Comparison of ENCODE assay signal across 8 cellular contexts in the genomic region with DNA sequence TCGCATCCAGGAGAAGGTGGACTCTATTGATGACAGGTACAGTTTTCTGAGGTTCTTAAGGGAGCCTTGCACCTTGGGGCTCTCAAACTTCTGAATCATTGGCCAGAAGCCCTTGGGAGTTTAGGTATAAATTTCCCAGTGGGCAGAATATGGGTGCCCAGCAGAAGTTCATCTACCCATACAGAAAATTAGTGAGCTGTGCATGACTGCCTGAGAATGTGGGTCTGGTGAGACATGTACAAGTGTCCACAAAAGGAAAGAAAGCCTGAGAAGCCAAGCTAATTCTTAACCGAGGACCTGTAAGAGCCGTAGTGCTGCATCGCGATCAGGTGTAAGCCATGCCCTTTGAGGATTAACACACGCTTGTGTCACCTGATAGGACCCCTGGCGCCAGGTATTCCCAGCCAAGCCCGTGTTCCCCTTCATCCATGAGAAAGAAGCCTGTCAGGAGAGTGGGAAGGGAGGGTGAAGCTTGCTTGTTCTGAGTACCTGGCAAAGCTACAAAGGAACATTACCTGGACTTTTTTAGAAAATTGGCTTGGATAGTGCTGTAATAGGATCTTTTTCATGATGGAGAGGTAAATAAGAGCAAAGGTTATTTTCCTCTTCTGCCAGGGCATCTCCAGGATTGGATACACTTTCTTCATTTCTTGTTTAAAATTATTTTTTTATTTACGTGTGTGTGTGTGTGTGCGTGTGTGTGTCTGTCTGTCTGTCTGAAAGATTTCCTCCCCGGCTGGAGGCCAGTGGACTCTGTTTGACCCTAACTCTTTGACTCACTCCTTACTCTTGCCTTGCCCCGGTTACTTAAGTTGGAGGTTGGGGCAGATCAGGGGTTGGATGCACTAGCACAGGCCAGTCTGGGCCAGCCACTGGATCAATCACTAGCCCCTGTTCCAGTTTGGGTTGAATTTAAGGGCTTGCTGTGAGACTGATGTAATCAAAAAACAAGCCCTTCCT.
DNase-seq lines count a peak whose midpoint lies in the region; TF ChIP-seq lines count a peak whose summit lies in the region.
"Had no signal": no experiment of that assay in that cellular context is flagged by ENCODE, and none has a peak within 500 bp of the region (broad histone marks: within the 10 kb centered on the region; RNA-seq: fewer than 3 reads in every experiment).

No MANE protein-coding gene starts in this region.

- H3K9ac ChIP-seq in GM23248 (no peak overlapping the region), skeletal muscle tissue (ENCODE audit: low read depth in 1 of 3, low read length in 3 of 3) (peak overlapping the region in 2 of 3 donors; percentile 13 to 18)

- peaks cover 24% of the 10 kb centered on the region for H3F3A ChIP-seq in GM23248 (ENCODE audit: insufficient read depth)

- H3K4me3 Mint-ChIP-seq in activated T-helper 1 cell treated with anti-CD3 and anti-CD28 coated beads, Interleukin-12 subunit alpha, Interleukin-12 subunit beta, Interleukin-2, Interleukin-4 antibody, amounts not matched to agents 30 ng/mL and 10 ng/mL and 1 ng/mL, durations not matched to agents 14 hours and 24 hours and 36 hours, result no peak overlapping the region

- H2AFZ ChIP-seq in GM23248, result no peak overlapping the region

- in situ Hi-C loops in GM23248 (cut with MboI), result no loop called here

- H3K9me2 ChIP-seq in GM23248 (ENCODE audit: insufficient read depth), result no peaks in the 10 kb centered on the region

- H3K36me3 ChIP-seq in GM23248 (ENCODE audit: low read depth) (peaks cover 52% of the 10 kb centered on the region), right atrium auricular region (peaks cover 56% of the 10 kb centered on the region), skeletal muscle tissue (ENCODE audit: control insufficient read depth in 3 of 3, insufficient read depth in 3 of 3, low read length in 3 of 3) (peaks cover 42 to 59% (median 50%) of the 10 kb centered on the region in 3 donors)

- no peak overlapping the region for H3K4me2 ChIP-seq in GM23248 (ENCODE audit: unreplicated experiment)

- H3K27ac ChIP-seq in GM23248 (peak overlapping the region; percentile 72; the same call in 1 of the 2 replicates), right atrium auricular region (peak overlapping the region; percentile 26 to 83), skeletal muscle tissue (ENCODE audit: low read depth, low read length) (peak overlapping the region; percentile 70)

- H3K27me3 ChIP-seq in GM23248 (replicated peaks; ENCODE audit: insufficient read depth) (no peaks in the 10 kb centered on the region), right atrium auricular region (no peaks in the 10 kb centered on the region), skeletal muscle tissue (ENCODE audit: control insufficient read depth in 3 of 3, insufficient read depth in 3 of 3, low read length in 3 of 3) (no peaks in the 10 kb centered on the region)

- H3K27ac Mint-ChIP-seq in activated T-helper 1 cell treated with anti-CD3 and anti-CD28 coated beads, Interleukin-12 subunit alpha, Interleukin-12 subunit beta, Interleukin-2, Interleukin-4 antibody, amounts not matched to agents 30 ng/mL and 10 ng/mL and 1 ng/mL, durations not matched to agents 14 hours and 24 hours and 36 hours, result peak overlapping the region; percentile 44

- no peak overlapping the region for H3K4me3 ChIP-seq in GM23248
- no peak overlapping the region for H3K4me3 ChIP-seq in right atrium auricular region
- no peak overlapping the region for H3K4me3 ChIP-seq in skeletal muscle tissue (ENCODE audit: low read length in 3 of 3)

- peaks cover 67% of the 10 kb centered on the region for H3K36me3 Mint-ChIP-seq in activated T-helper 1 cell treated with anti-CD3 and anti-CD28 coated beads, Interleukin-12 subunit alpha, Interleukin-12 subunit beta, Interleukin-2, Interleukin-4 antibody, amounts not matched to agents 30 ng/mL and 10 ng/mL and 1 ng/mL, durations not matched to agents 14 hours and 24 hours and 36 hours (ENCODE audit: low read depth)

- intact Hi-C loops in activated T-helper 1 cell treated with anti-CD3 and anti-CD28 coated beads, Interleukin-12 subunit alpha, Interleukin-12 subunit beta, Interleukin-2, Interleukin-4 antibody, amounts not matched to agents 30 ng/mL and 10 ng/mL and 1 ng/mL, durations not matched to agents 14 hours and 24 hours and 36 hours (cut with micrococcal nuclease), result no loop called here

- H4K20me1 ChIP-seq in GM23248 (ENCODE audit: insufficient read depth), result no peaks in the 10 kb centered on the region

- H3K9me3 ChIP-seq in GM23248 (ENCODE audit: low read depth) (no peaks in the 10 kb centered on the region), right atrium auricular region (no peaks in the 10 kb centered on the region), skeletal muscle tissue (ENCODE audit: control insufficient read depth in 3 of 3, low read length in 3 of 3) (no peaks in the 10 kb centered on the region)

- H3K4me1 ChIP-seq in GM23248 (ENCODE audit: insufficient read depth) (peaks cover 32% of the 10 kb centered on the region), right atrium auricular region (peaks cover 0 to 85% of the 10 kb centered on the region in 2 donors), skeletal muscle tissue (ENCODE audit: control insufficient read depth in 3 of 3, insufficient read depth in 3 of 3, low read length in 3 of 3) (peaks cover 20 to 44% (median 39%) of the 10 kb centered on the region in 3 donors)

- DNase-seq in GM23248 (peak; percentile 69), right atrium auricular region (ENCODE audit: low spot score) (no peak), DMS 273 treated with DMSO at 0.1 percent for 48 hours (lab: John Stamatoyannopoulos, UW) (no peak), amygdala (lab: John Stamatoyannopoulos, UW) (no peak)
- DNase-seq in activated T-helper 1 cell treated with anti-CD3 and anti-CD28 coated beads, Interleukin-12 subunit alpha, Interleukin-12 subunit beta, Interleukin-2, Interleukin-4 antibody, amounts not matched to agents 30 ng/mL and 10 ng/mL and 1 ng/mL, durations not matched to agents 14 hours and 24 hours and 36 hours (ENCODE audit: low spot score), result no peak
- no peak for DNase-seq in activated CD8-positive, alpha-beta memory T cell treated with anti-CD3 and anti-CD28 coated beads for 24 hours
- DNase-seq: NCI-H1105 had no signal

- no peak for TF ChIP-seq CTCF in right atrium auricular region (IDR thresholded peaks at IDR 0.05)

- H3K4me1 Mint-ChIP-seq in activated T-helper 1 cell treated with anti-CD3 and anti-CD28 coated beads, Interleukin-12 subunit alpha, Interleukin-12 subunit beta, Interleukin-2, Interleukin-4 antibody, amounts not matched to agents 30 ng/mL and 10 ng/mL and 1 ng/mL, durations not matched to agents 14 hours and 24 hours and 36 hours (ENCODE audit: low read depth), result peaks cover 42% of the 10 kb centered on the region

- 72 to 73% methylated on average over 12 of the region's 12 CpGs for WGBS in GM23248 (ENCODE audit: low coverage in 1 of 2, low lambda C conversion rate in 2 of 2, missing lambda C conversion rate in 2 of 2), 2 experiments

- no peaks in the 10 kb centered on the region for H3K9me3 Mint-ChIP-seq in activated T-helper 1 cell treated with anti-CD3 and anti-CD28 coated beads, Interleukin-12 subunit alpha, Interleukin-12 subunit beta, Interleukin-2, Interleukin-4 antibody, amounts not matched to agents 30 ng/mL and 10 ng/mL and 1 ng/mL, durations not matched to agents 14 hours and 24 hours and 36 hours

- no peaks in the 10 kb centered on the region for H3K27me3 Mint-ChIP-seq in activated T-helper 1 cell treated with anti-CD3 and anti-CD28 coated beads, Interleukin-12 subunit alpha, Interleukin-12 subunit beta, Interleukin-2, Interleukin-4 antibody, amounts not matched to agents 30 ng/mL and 10 ng/mL and 1 ng/mL, durations not matched to agents 14 hours and 24 hours and 36 hours (ENCODE audit: insufficient read depth)

- H3K79me2 ChIP-seq in GM23248 (ENCODE audit: insufficient read depth), result peaks cover 16% of the 10 kb centered on the region; the same call in 1 of the 2 replicates
